Comparison of ENCODE assay signal across 10 cellular contexts in genomic region chr1:114755006-114755936, GRCh38. TPM values are rescaled to one million over a fixed set of nuclear protein-coding genes. Genes with fewer than 3 reads are reported as not detected.
DNase-seq lines count a peak whose midpoint lies in the region; ATAC-seq and TF ChIP-seq lines count a peak whose summit lies in the region.
"Had no signal": no experiment of that assay in that cellular context is flagged by ENCODE, and none has a peak within 500 bp of the region (broad histone marks: within the 10 kb centered on the region; RNA-seq: fewer than 3 reads in every experiment).

No MANE protein-coding gene starts in this region.

- WGBS in transverse colon (ENCODE audit: low coverage in 1 of 2), 2 donors: 30 to 37% methylated on average over 7 of the region's 7 CpGs

- peaks cover 21% of the 10 kb centered on the region for H3K4me1 ChIP-seq in iPS-20b (ENCODE audit: insufficient read depth, low read length)
- H3K4me1 ChIP-seq in transverse colon: peaks cover 32 to 75% (median 60%) of the 10 kb centered on the region in 4 donors

- DNase-seq in activated naive CD4-positive, alpha-beta T cell treated with Interleukin-2 at 50 U/mL for 16 hours: no peak
- DNase-seq in transverse colon (no peak), C1 segment of cervical spinal cord (lab: John Stamatoyannopoulos, UW) (no peak)
- DNase-seq: kidney glomerular epithelial cell, NCI-H82 had no signal

- H3K4me3 ChIP-seq in WI38 (ENCODE audit: low read depth, low read length): peak overlapping the region; percentile 100
- H3K4me3 ChIP-seq in iPS-20b (ENCODE audit: low read length): peak overlapping the region; percentile 91
- peak overlapping the region in 3 of 4 donors; percentile 7 to 99 (median 93) for H3K4me3 ChIP-seq in transverse colon

- H3K27me3 ChIP-seq in iPS-20b (ENCODE audit: insufficient read depth, low read length): no peaks in the 10 kb centered on the region
- no peaks in the 10 kb centered on the region for H3K27me3 ChIP-seq in transverse colon

- peak overlapping the region; percentile 98 for H3K4me3 Mint-ChIP-seq in activated naive CD4-positive, alpha-beta T cell treated with anti-CD3 and anti-CD28 coated beads, Interleukin-2, amount 50 U/mL, for 24 hours

- H3K27me3 Mint-ChIP-seq in activated naive CD4-positive, alpha-beta T cell treated with anti-CD3 and anti-CD28 coated beads, Interleukin-2, amount 50 U/mL, for 24 hours: no peaks in the 10 kb centered on the region

- TF ChIP-seq CTCF in WI38 (IDR thresholded peaks at IDR 0.05; ENCODE audit: low read depth, low read length) (no peak), transverse colon (IDR thresholded peaks at IDR 0.05) (no peak)

- H3K9me3 ChIP-seq in iPS-20b (ENCODE audit: insufficient read depth, low read depth, low read length) (no peaks in the 10 kb centered on the region), transverse colon (no peaks in the 10 kb centered on the region)

- peaks cover 11% of the 10 kb centered on the region for H3K36me3 Mint-ChIP-seq in activated naive CD4-positive, alpha-beta T cell treated with anti-CD3 and anti-CD28 coated beads, Interleukin-2, amount 50 U/mL, for 24 hours

- H3K9me3 Mint-ChIP-seq in activated naive CD4-positive, alpha-beta T cell treated with anti-CD3 and anti-CD28 coated beads, Interleukin-2, amount 50 U/mL, for 24 hours: peaks cover 4% of the 10 kb centered on the region

- ATAC-seq in GM19455 (IDR thresholded peaks at IDR 0.05; ENCODE audit: unreplicated experiment) (no peak), GM19035 (IDR thresholded peaks at IDR 0.05; ENCODE audit: unreplicated experiment) (no peak)

- peaks cover 28% of the 10 kb centered on the region for H3K36me3 ChIP-seq in iPS-20b (ENCODE audit: insufficient read depth, low read depth, low read length)
- H3K36me3 ChIP-seq in transverse colon: no peaks in the 10 kb centered on the region

- in situ Hi-C loops in transverse colon (cut with MboI; ENCODE audit: low pct_ligation_motif_present in 1 of 4, low pct_unique_long_range_greater_than_20kb in 1 of 4, low sequenced_read_pairs in 3 of 4): no loop called here

- H3K9ac ChIP-seq in iPS-20b (ENCODE audit: low read depth, low read length): peak overlapping the region; percentile 100; the same call in 1 of the 2 replicates

- peaks cover 76% of the 10 kb centered on the region for H3K4me1 Mint-ChIP-seq in activated naive CD4-positive, alpha-beta T cell treated with anti-CD3 and anti-CD28 coated beads, Interleukin-2, amount 50 U/mL, for 24 hours

- H3K27ac ChIP-seq in iPS-20b (ENCODE audit: low read length) (no peak overlapping the region), transverse colon (peak overlapping the region; percentile 95 to 100 (median 99))

- intact Hi-C loops in transverse colon (cut with DNase I; ENCODE audit: low total_unique reads): no loop called here

- TF ChIP-seq POLR2A in transverse colon (IDR thresholded peaks at IDR 0.05): no peak

- no peak for TF ChIP-seq EP300 in transverse colon (IDR thresholded peaks at IDR 0.05; ENCODE audit: low read depth)

- H3K27ac Mint-ChIP-seq in activated naive CD4-positive, alpha-beta T cell treated with anti-CD3 and anti-CD28 coated beads, Interleukin-2, amount 50 U/mL, for 24 hours: peak overlapping the region; percentile 89

RNA-seq across cellular contexts. Expression of gene CSDE1, which starts 2.5 kb away (rescaled TPM):
- total RNA-seq in transverse colon: 1,000 to 10,000 TPM in 1 of 4 donors, 100 to 1,000 TPM in 3; 264 to 1,040 (median 739) TPM

RNA-seq across cellular contexts. Expression of gene SIKE1, which starts 25.2 kb away (rescaled TPM):
- 10 to 100 TPM; 20.9 to 44.5 (median 35.3) TPM for total RNA-seq in transverse colon

RNA-seq across cellular contexts. Expression of gene NRAS, which starts 38.7 kb away (rescaled TPM):
- total RNA-seq in transverse colon: 10 to 100 TPM; 14.5 to 56.3 (median 44.6) TPM

RNA-seq across cellular contexts. Expression of gene AMPD1, which starts 59.9 kb away (rescaled TPM):
- total RNA-seq in transverse colon: 1 to 10 TPM in 2 of 4 donors, under 1 TPM in 1, not detected in 1; 0.82 to 3.2 (median 1.9) TPM
